ENCODE assay signal across 22 cellular contexts in genomic region chr6:89458720-89459119, GRCh38.
"Had no signal": no experiment of that assay in that cellular context is flagged by ENCODE, and none has a peak within 500 bp of the region (broad histone marks: within the 10 kb centered on the region; RNA-seq: fewer than 3 reads in every experiment).

No MANE protein-coding gene starts in this region.

- DNase-seq: activated CD4-positive, alpha-beta T cell treated with anti-CD3 and anti-CD28 coated beads for 36 hours; activated CD4-positive, alpha-beta T cell treated with anti-CD3 and anti-CD28 coated beads, Interleukin-2, amount 50 U/mL, for 48 hours; activated naive CD4-positive, alpha-beta T cell; central memory CD4-positive, alpha-beta T cell; dorsolateral prefrontal cortex; erythroblast; left ventricle myocardium superior; ovary; psoas muscle; right cardiac atrium; small intestine; stimulated activated CD4-positive, alpha-beta T cell treated with anti-CD3 and anti-CD28 coated beads, Interleukin-15, amount 100 ng/mL, for 24 hours; stimulated activated CD4-positive, alpha-beta T cell treated with anti-CD3 and anti-CD28 coated beads, Interleukin-2, amount 100 ng/mL, for 48 hours; stimulated activated naive CD8-positive, alpha-beta T cell treated with anti-CD3 and anti-CD28 coated beads, Interleukin-15, amount 100 ng/mL, for 72 hours; T-helper 2 cell; transverse colon had no signal

- H3K27ac ChIP-seq: dorsolateral prefrontal cortex, ovary, psoas muscle, suprapubic skin, transverse colon, vagina had no signal

- H3K27me3 Mint-ChIP-seq: activated CD4-positive, alpha-beta T cell treated with anti-CD3 and anti-CD28 coated beads for 36 hours; brain; memory B cell; stimulated activated naive CD8-positive, alpha-beta T cell treated with anti-CD3 and anti-CD28 coated beads, Interleukin-15, amount 100 ng/mL, for 72 hours had no signal

- H3K4me3 ChIP-seq: dorsolateral prefrontal cortex, ovary, psoas muscle, suprapubic skin, transverse colon, vagina had no signal

- H3K4me1 Mint-ChIP-seq: activated CD4-positive, alpha-beta T cell treated with anti-CD3 and anti-CD28 coated beads for 36 hours; memory B cell; neural crest cell; stimulated activated naive CD8-positive, alpha-beta T cell treated with anti-CD3 and anti-CD28 coated beads, Interleukin-15, amount 100 ng/mL, for 72 hours; WTC11 had no signal

- H3K36me3 ChIP-seq: ovary, suprapubic skin, transverse colon, vagina had no signal

- H3K36me3 Mint-ChIP-seq: WTC11 had no signal

- H3K27me3 ChIP-seq: dorsolateral prefrontal cortex, ovary, suprapubic skin, transverse colon, vagina had no signal

- H3K27ac Mint-ChIP-seq: activated CD4-positive, alpha-beta T cell treated with anti-CD3 and anti-CD28 coated beads for 36 hours; brain; memory B cell; WTC11 had no signal

- H3K4me1 ChIP-seq: psoas muscle, suprapubic skin, transverse colon, vagina had no signal

- H3K4me3 Mint-ChIP-seq: activated CD4-positive, alpha-beta T cell treated with anti-CD3 and anti-CD28 coated beads for 36 hours; brain; memory B cell; neural crest cell; stimulated activated naive CD8-positive, alpha-beta T cell treated with anti-CD3 and anti-CD28 coated beads, Interleukin-15, amount 100 ng/mL, for 72 hours; WTC11 had no signal

- H3K9me3 ChIP-seq: ovary, psoas muscle, transverse colon, vagina had no signal

- ATAC-seq: activated CD4-positive, alpha-beta T cell treated with anti-CD3 and anti-CD28 coated beads for 36 hours; left ventricle myocardium superior; psoas muscle; right cardiac atrium; stimulated activated naive CD8-positive, alpha-beta T cell treated with anti-CD3 and anti-CD28 coated beads, Interleukin-15, amount 100 ng/mL, for 72 hours; WTC11 had no signal

- H3K9me3 Mint-ChIP-seq: WTC11 had no signal
